ENCODE assay signal across 43 cellular contexts in the genomic region with DNA sequence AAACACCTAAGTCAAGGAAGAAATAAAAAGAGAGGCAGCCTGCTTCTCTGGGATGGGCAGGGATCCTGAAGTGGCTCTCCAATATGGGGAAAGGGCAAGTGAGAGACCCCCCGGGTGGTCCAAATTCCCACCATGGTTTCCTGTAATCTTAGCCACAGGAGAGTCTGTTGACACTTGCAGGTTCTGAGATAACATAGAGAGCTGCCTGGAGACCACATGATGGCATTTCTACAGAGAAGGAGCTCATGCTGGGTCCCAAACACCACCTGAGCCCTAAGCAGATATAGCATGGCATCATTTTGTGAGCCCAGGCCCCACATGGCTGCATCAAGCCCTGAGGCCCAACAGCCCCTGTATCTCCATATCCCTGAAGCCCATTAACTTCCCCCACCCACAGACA. TPM values are rescaled to one million over a fixed set of nuclear protein-coding genes. Genes with fewer than 3 reads are reported as not detected.
"Had no signal": no experiment of that assay in that cellular context is flagged by ENCODE, and none has a peak within 500 bp of the region (broad histone marks: within the 10 kb centered on the region; RNA-seq: fewer than 3 reads in every experiment).

No MANE protein-coding gene starts in this region.

- H3K27me3 Mint-ChIP-seq: activated naive CD4-positive, alpha-beta T cell treated with anti-CD3 and anti-CD28 coated beads, Interleukin-2, amount 10 ng/mL, durations not matched to agents 7 days and 5 days; activated naive CD8-positive, alpha-beta T cell treated with anti-CD3 and anti-CD28 coated beads, Interleukin-2, amount 10 ng/mL, durations not matched to agents 7 days and 5 days; activated naive CD8-positive, alpha-beta T cell treated with anti-CD3 and anti-CD28 coated beads, Interleukin-2, amount 50 U/mL, for 24 hours; activated T-helper 17 cell treated with anti-CD3 and anti-CD28 coated beads, Interleukin-2, amount 50 U/mL, for 72 hours had no signal

- H3K27me3 ChIP-seq: ascending aorta, body of pancreas, brain microvascular endothelial cell, cardiac muscle cell had no signal

- ATAC-seq: activated naive CD4-positive, alpha-beta T cell treated with anti-CD3 and anti-CD28 coated beads, Interleukin-2, amount 50 U/mL, for 72 hours; activated naive CD8-positive, alpha-beta T cell treated with anti-CD3 and anti-CD28 coated beads, Interleukin-2, amount 50 U/mL, for 24 hours; activated T-cell treated with anti-CD3 and anti-CD28 coated beads, Interleukin-2, amount 50 U/mL, for 4 hours; activated T-cell treated with anti-CD3 and anti-CD28 coated beads, Interleukin-2, amount 50 U/mL, for 72 hours; activated T-helper 17 cell treated with anti-CD3 and anti-CD28 coated beads, Interleukin-2, amount 50 U/mL, for 72 hours; body of pancreas had no signal

- H3K4me3 Mint-ChIP-seq: activated naive CD4-positive, alpha-beta T cell treated with anti-CD3 and anti-CD28 coated beads for 36 hours; activated naive CD4-positive, alpha-beta T cell treated with anti-CD3 and anti-CD28 coated beads, Interleukin-2, amount 10 ng/mL, durations not matched to agents 7 days and 5 days; activated naive CD4-positive, alpha-beta T cell treated with anti-CD3 and anti-CD28 coated beads, Interleukin-2, amount 50 U/mL, for 24 hours; activated naive CD8-positive, alpha-beta T cell; activated naive CD8-positive, alpha-beta T cell treated with anti-CD3 and anti-CD28 coated beads for 36 hours; activated naive CD8-positive, alpha-beta T cell treated with anti-CD3 and anti-CD28 coated beads, Interleukin-2, amount 10 ng/mL, durations not matched to agents 7 days and 5 days; activated naive CD8-positive, alpha-beta T cell treated with anti-CD3 and anti-CD28 coated beads, Interleukin-2, amount 50 U/mL, for 24 hours; activated T-cell treated with anti-CD3 and anti-CD28 coated beads, Interleukin-2, amount 50 U/mL, for 24 hours; activated T-cell treated with anti-CD3 and anti-CD28 coated beads, Interleukin-2, amount 50 U/mL, for 4 hours; activated T-cell treated with anti-CD3 and anti-CD28 coated beads, Interleukin-2, amount 50 U/mL, for 72 hours; activated T-helper 1 cell treated with anti-CD3 and anti-CD28 coated beads, Interleukin-12 subunit alpha, Interleukin-12 subunit beta, Interleukin-2, Interleukin-4 antibody, amounts not matched to agents 30 ng/mL and 10 ng/mL and 1 ng/mL, durations not matched to agents 14 hours and 24 hours and 36 hours; activated T-helper 17 cell treated with anti-CD3 and anti-CD28 coated beads, Interleukin-2, amount 50 U/mL, for 72 hours; brain; central memory CD8-positive, alpha-beta T cell had no signal

- H3K4me1 ChIP-seq: adrenal gland, ascending aorta, body of pancreas, breast epithelium had no signal

- H3K27ac Mint-ChIP-seq: activated naive CD4-positive, alpha-beta T cell treated with anti-CD3 and anti-CD28 coated beads for 36 hours; activated naive CD4-positive, alpha-beta T cell treated with anti-CD3 and anti-CD28 coated beads, Interleukin-2, amount 10 ng/mL, durations not matched to agents 7 days and 5 days; activated naive CD4-positive, alpha-beta T cell treated with anti-CD3 and anti-CD28 coated beads, Interleukin-2, amount 50 U/mL, for 24 hours; activated naive CD4-positive, alpha-beta T cell treated with anti-CD3 and anti-CD28 coated beads, Interleukin-2, amount 50 U/mL, for 72 hours; activated naive CD8-positive, alpha-beta T cell; activated naive CD8-positive, alpha-beta T cell treated with anti-CD3 and anti-CD28 coated beads for 36 hours; activated naive CD8-positive, alpha-beta T cell treated with anti-CD3 and anti-CD28 coated beads, Interleukin-2, amount 10 ng/mL, durations not matched to agents 7 days and 5 days; activated naive CD8-positive, alpha-beta T cell treated with anti-CD3 and anti-CD28 coated beads, Interleukin-2, amount 50 U/mL, for 24 hours; activated T-cell treated with anti-CD3 and anti-CD28 coated beads, Interleukin-2, amount 50 U/mL, for 24 hours; activated T-cell treated with anti-CD3 and anti-CD28 coated beads, Interleukin-2, amount 50 U/mL, for 72 hours; activated T-helper 1 cell treated with anti-CD3 and anti-CD28 coated beads, Interleukin-12 subunit alpha, Interleukin-12 subunit beta, Interleukin-2, Interleukin-4 antibody, amounts not matched to agents 30 ng/mL and 10 ng/mL and 1 ng/mL, durations not matched to agents 14 hours and 24 hours and 36 hours; activated T-helper 17 cell treated with anti-CD3 and anti-CD28 coated beads, Interleukin-2, amount 50 U/mL, for 72 hours; activated T-helper 2 cell treated with anti-CD3 and anti-CD28 coated beads, Interferon-gamma antibody, Interleukin-2, Interleukin-4, amounts not matched to agents 10 μg/mL and 5 μg/mL and 100 μg/mL, durations not matched to agents 14 hours and 24 hours and 36 hours; brain had no signal

- FAIRE-seq: astrocyte, bronchial epithelial cell had no signal

- H3K36me3 Mint-ChIP-seq: activated naive CD4-positive, alpha-beta T cell treated with anti-CD3 and anti-CD28 coated beads, Interleukin-2, amount 10 ng/mL, durations not matched to agents 7 days and 5 days; activated naive CD4-positive, alpha-beta T cell treated with anti-CD3 and anti-CD28 coated beads, Interleukin-2, amount 50 U/mL, for 24 hours; activated naive CD8-positive, alpha-beta T cell treated with anti-CD3 and anti-CD28 coated beads for 36 hours; activated naive CD8-positive, alpha-beta T cell treated with anti-CD3 and anti-CD28 coated beads, Interleukin-2, amount 10 ng/mL, durations not matched to agents 7 days and 5 days; brain had no signal

- DNase-seq: activated effector memory CD4-positive, alpha-beta T cell treated with anti-CD3 and anti-CD28 coated beads, Interleukin-2, amount 50 U/mL, for 16 hours; activated effector memory CD4-positive, alpha-beta T cell treated with Interleukin-2 at 50 U/mL for 16 hours; activated gamma-delta T cell; activated gamma-delta T cell treated with Interleukin-2 at 50 U/mL for 16 hours; activated naive CD4-positive, alpha-beta T cell; activated naive CD4-positive, alpha-beta T cell treated with anti-CD3 and anti-CD28 coated beads for 36 hours; activated naive CD4-positive, alpha-beta T cell treated with anti-CD3 and anti-CD28 coated beads, Interleukin-2, amount 10 ng/mL, durations not matched to agents 7 days and 5 days; activated naive CD4-positive, alpha-beta T cell treated with anti-CD3 and anti-CD28 coated beads, Interleukin-2, amount 50 U/mL, for 16 hours; activated naive CD4-positive, alpha-beta T cell treated with Interleukin-2 at 50 U/mL for 16 hours; activated naive CD8-positive, alpha-beta T cell treated with anti-CD3 and anti-CD28 coated beads for 36 hours; activated naive CD8-positive, alpha-beta T cell treated with anti-CD3 and anti-CD28 coated beads, Interleukin-2, amount 10 ng/mL, durations not matched to agents 7 days and 5 days; activated naive CD8-positive, alpha-beta T cell treated with anti-CD3 and anti-CD28 coated beads, Interleukin-2, amount 50 U/mL, for 24 hours; activated T-cell treated with anti-CD3 and anti-CD28 coated beads for 4 hours; activated T-cell treated with anti-CD3 and anti-CD28 coated beads, Interleukin-2, amount 50 U/mL, for 1 hour; activated T-cell treated with anti-CD3 and anti-CD28 coated beads, Interleukin-2, amount 50 U/mL, for 24 hours; activated T-cell treated with anti-CD3 and anti-CD28 coated beads, Interleukin-2, amount 50 U/mL, for 4 hours; activated T-cell treated with anti-CD3 and anti-CD28 coated beads, Interleukin-2, amount 50 U/mL, for 48 hours; activated T-cell treated with anti-CD3 and anti-CD28 coated beads, Interleukin-2, amount 50 U/mL, for 72 hours; adrenal gland; amniotic stem cell; amygdala; anterior cingulate cortex; aorta; body of pancreas; brain microvascular endothelial cell; caudate nucleus; central memory CD4-positive, alpha-beta T cell; cerebellar nuclear complex had no signal

- H3K27ac ChIP-seq: adrenal gland, ascending aorta, body of pancreas, brain microvascular endothelial cell, breast epithelium, cardiac muscle cell had no signal

- H3K36me3 ChIP-seq: adrenal gland, ascending aorta, brain microvascular endothelial cell, breast epithelium, cardiac muscle cell had no signal

- H3K4me3 ChIP-seq: adrenal gland, ascending aorta, body of pancreas, breast epithelium, cardiac muscle cell had no signal

- H3K9me3 ChIP-seq: adrenal gland, body of pancreas had no signal

- H3K9me3 Mint-ChIP-seq: activated naive CD8-positive, alpha-beta T cell treated with anti-CD3 and anti-CD28 coated beads, Interleukin-2, amount 10 ng/mL, durations not matched to agents 7 days and 5 days; activated naive CD8-positive, alpha-beta T cell treated with anti-CD3 and anti-CD28 coated beads, Interleukin-2, amount 50 U/mL, for 24 hours; activated T-helper 1 cell treated with anti-CD3 and anti-CD28 coated beads, Interleukin-12 subunit alpha, Interleukin-12 subunit beta, Interleukin-2, Interleukin-4 antibody, amounts not matched to agents 30 ng/mL and 10 ng/mL and 1 ng/mL, durations not matched to agents 14 hours and 24 hours and 36 hours; activated T-helper 2 cell treated with anti-CD3 and anti-CD28 coated beads, Interferon-gamma antibody, Interleukin-2, Interleukin-4, amounts not matched to agents 10 μg/mL and 5 μg/mL and 100 μg/mL, durations not matched to agents 14 hours and 24 hours and 36 hours had no signal

- H3K4me1 Mint-ChIP-seq: activated naive CD4-positive, alpha-beta T cell treated with anti-CD3 and anti-CD28 coated beads, Interleukin-2, amount 10 ng/mL, durations not matched to agents 7 days and 5 days; activated naive CD4-positive, alpha-beta T cell treated with anti-CD3 and anti-CD28 coated beads, Interleukin-2, amount 50 U/mL, for 24 hours; activated naive CD8-positive, alpha-beta T cell treated with anti-CD3 and anti-CD28 coated beads for 36 hours; activated naive CD8-positive, alpha-beta T cell treated with anti-CD3 and anti-CD28 coated beads, Interleukin-2, amount 10 ng/mL, durations not matched to agents 7 days and 5 days; activated naive CD8-positive, alpha-beta T cell treated with anti-CD3 and anti-CD28 coated beads, Interleukin-2, amount 50 U/mL, for 24 hours; activated T-helper 17 cell treated with anti-CD3 and anti-CD28 coated beads, Interleukin-2, amount 50 U/mL, for 72 hours; brain; central memory CD8-positive, alpha-beta T cell had no signal

RNA-seq across cellular contexts. Expression of gene PABPC1L2B, which starts 26.1 kb away (rescaled TPM):
- total RNA-seq: activated naive CD4-positive, alpha-beta T cell treated with anti-CD3 and anti-CD28 coated beads for 36 hours; activated naive CD4-positive, alpha-beta T cell treated with anti-CD3 and anti-CD28 coated beads, Interleukin-2, amount 50 U/mL, for 72 hours; activated naive CD8-positive, alpha-beta T cell treated with anti-CD3 and anti-CD28 coated beads for 36 hours; activated naive CD8-positive, alpha-beta T cell treated with anti-CD3 and anti-CD28 coated beads, Interleukin-2, amount 10 ng/mL, durations not matched to agents 7 days and 5 days; activated T-cell treated with anti-CD3 and anti-CD28 coated beads, Interleukin-2, amount 50 U/mL, for 4 hours; activated T-cell treated with anti-CD3 and anti-CD28 coated beads, Interleukin-2, amount 50 U/mL, for 72 hours; activated T-helper 1 cell treated with anti-CD3 and anti-CD28 coated beads, Interleukin-12 subunit alpha, Interleukin-12 subunit beta, Interleukin-2, Interleukin-4 antibody, amounts not matched to agents 30 ng/mL and 10 ng/mL and 1 ng/mL, durations not matched to agents 14 hours and 24 hours and 36 hours; activated T-helper 17 cell treated with anti-CD3 and anti-CD28 coated beads, Interleukin-2, amount 50 U/mL, for 72 hours; activated T-helper 2 cell treated with anti-CD3 and anti-CD28 coated beads, Interferon-gamma antibody, Interleukin-2, Interleukin-4, amounts not matched to agents 10 μg/mL and 5 μg/mL and 100 μg/mL, durations not matched to agents 14 hours and 24 hours and 36 hours; aorta; ascending aorta; body of pancreas; breast epithelium; bronchial epithelial cell; cardiac septum had no signal
- polyA plus RNA-seq: adipose tissue, aorta, cardiac muscle cell had no signal

RNA-seq across cellular contexts. Expression of gene PABPC1L2A, which starts 50.4 kb away (rescaled TPM):
- total RNA-seq: activated naive CD4-positive, alpha-beta T cell treated with anti-CD3 and anti-CD28 coated beads for 36 hours; activated naive CD4-positive, alpha-beta T cell treated with anti-CD3 and anti-CD28 coated beads, Interleukin-2, amount 50 U/mL, for 72 hours; activated naive CD8-positive, alpha-beta T cell treated with anti-CD3 and anti-CD28 coated beads for 36 hours; activated naive CD8-positive, alpha-beta T cell treated with anti-CD3 and anti-CD28 coated beads, Interleukin-2, amount 10 ng/mL, durations not matched to agents 7 days and 5 days; activated T-cell treated with anti-CD3 and anti-CD28 coated beads, Interleukin-2, amount 50 U/mL, for 4 hours; activated T-cell treated with anti-CD3 and anti-CD28 coated beads, Interleukin-2, amount 50 U/mL, for 72 hours; activated T-helper 1 cell treated with anti-CD3 and anti-CD28 coated beads, Interleukin-12 subunit alpha, Interleukin-12 subunit beta, Interleukin-2, Interleukin-4 antibody, amounts not matched to agents 30 ng/mL and 10 ng/mL and 1 ng/mL, durations not matched to agents 14 hours and 24 hours and 36 hours; activated T-helper 17 cell treated with anti-CD3 and anti-CD28 coated beads, Interleukin-2, amount 50 U/mL, for 72 hours; activated T-helper 2 cell treated with anti-CD3 and anti-CD28 coated beads, Interferon-gamma antibody, Interleukin-2, Interleukin-4, amounts not matched to agents 10 μg/mL and 5 μg/mL and 100 μg/mL, durations not matched to agents 14 hours and 24 hours and 36 hours; aorta; ascending aorta; body of pancreas; breast epithelium; bronchial epithelial cell; cardiac muscle cell; cardiac septum had no signal
- polyA plus RNA-seq: adipose tissue, aorta, cardiac muscle cell had no signal
